1 cellular context compared by ENCODE assay signal in genomic region chr4:147768113-147768512, GRCh38.
A peak's percentile ranks its signal among the peaks of the same experiment; 100 is the strongest.
TF ChIP-seq lines count a peak whose summit lies in the region.

No MANE protein-coding gene starts in this region.

TF ChIP-seq in HEK293, 187 proteins besides CTCF, POLR2A, EP300 and RAD21 (continued from another document):
- TF ChIP-seq TSHZ1 (tag by site-specific recombination; IDR thresholded peaks at IDR 0.05; ENCODE audit: borderline replicate concordance) (peak; percentile 96), ZNF791 (tag by site-specific recombination; IDR thresholded peaks at IDR 0.05) (no peak), SCRT2 (tag by site-specific recombination; IDR thresholded peaks at IDR 0.05) (0 out of 2 replicates have a peak, but pooled peaks have one; percentile 15), ZNF623 (tag by site-specific recombination; IDR thresholded peaks at IDR 0.05) (no peak), ZNF311 (tag by site-specific recombination; IDR thresholded peaks at IDR 0.05; ENCODE audit: borderline replicate concordance) (no peak), YY1 (tag by site-specific recombination; IDR thresholded peaks at IDR 0.05) (0 out of 2 replicates have a peak, but pooled peaks have one; percentile 17), ZNF701 (tag by site-specific recombination; IDR thresholded peaks at IDR 0.05) (no peak), KLF9 (tag by site-specific recombination; IDR thresholded peaks at IDR 0.05; ENCODE audit: low read depth) (0 out of 2 replicates have a peak, but pooled peaks have one; percentile 28), ZBTB1 (tag by site-specific recombination; IDR thresholded peaks at IDR 0.05) (peak; percentile 94), GLIS1 (tag by site-specific recombination; IDR thresholded peaks at IDR 0.05) (peak; percentile 57), SP7 (tag by site-specific recombination; IDR thresholded peaks at IDR 0.05) (peak; percentile 93), ZNF580 (tag by site-specific recombination; IDR thresholded peaks at IDR 0.05) (peak; percentile 90), REPIN1 (tag by site-specific recombination; IDR thresholded peaks at IDR 0.05; ENCODE audit: low read depth) (no peak), ZNF518A (tag by site-specific recombination; conservative IDR thresholded peaks at IDR 0.05; ENCODE audit: low read depth) (no peak; the same call in 1 of the 2 replicates), GLI4 (tag by site-specific recombination; IDR thresholded peaks at IDR 0.05) (no peak), ZNF692 (tag by site-specific recombination; IDR thresholded peaks at IDR 0.05) (peak; percentile 62), ZNF76 (tag by site-specific recombination; IDR thresholded peaks at IDR 0.05; ENCODE audit: borderline replicate concordance, low read depth) (no peak; the same call in 1 of the 2 replicates), MYNN (tag by site-specific recombination; IDR thresholded peaks at IDR 0.05; ENCODE audit: borderline replicate concordance) (no peak), ZNF2 (tag by site-specific recombination; IDR thresholded peaks at IDR 0.05) (no peak), ZNF23 (tag by site-specific recombination; IDR thresholded peaks at IDR 0.05; ENCODE audit: borderline replicate concordance) (no peak), ZNF707 (tag by site-specific recombination; IDR thresholded peaks at IDR 0.05) (no peak), PRDM1 (tag by site-specific recombination; IDR thresholded peaks at IDR 0.05) (0 out of 2 replicates have a peak, but pooled peaks have one; percentile 12), TCF7L2 (IDR thresholded peaks at IDR 0.05; ENCODE audit: borderline replicate concordance, low read depth, low read length) (0 out of 2 replicates have a peak, but pooled peaks have one; percentile 63), SCRT1 (tag by site-specific recombination; IDR thresholded peaks at IDR 0.05; ENCODE audit: borderline replicate concordance) (0 out of 2 replicates have a peak, but pooled peaks have one; percentile 53), BCL11B (tag by site-specific recombination; IDR thresholded peaks at IDR 0.05; ENCODE audit: low read depth) (peak; percentile 95), ZSCAN18 (tag by site-specific recombination; IDR thresholded peaks at IDR 0.05) (no peak), ZFP3 (tag by site-specific recombination; IDR thresholded peaks at IDR 0.05; ENCODE audit: low read depth) (no peak), ZNF747 (tag by site-specific recombination; IDR thresholded peaks at IDR 0.05) (no peak), KLF17 (tag by site-specific recombination; IDR thresholded peaks at IDR 0.05) (no peak), SETDB1 (IDR thresholded peaks at IDR 0.05; ENCODE audit: insufficient read length, low read length) (no peak), ZNF776 (tag by site-specific recombination; IDR thresholded peaks at IDR 0.05; ENCODE audit: borderline replicate concordance) (no peak), ZNF280C (tag by site-specific recombination; IDR thresholded peaks at IDR 0.05) (no peak), ZNF658 (tag by site-specific recombination; IDR thresholded peaks at IDR 0.05) (no peak), ZNF175 (tag by site-specific recombination; IDR thresholded peaks at IDR 0.05) (no peak), GLIS2 (tag by site-specific recombination; IDR thresholded peaks at IDR 0.05) (peak; percentile 36; the same call in 1 of the 2 replicates), ZNF677 (tag by site-specific recombination; IDR thresholded peaks at IDR 0.05) (no peak), ZNF704 (tag by site-specific recombination; IDR thresholded peaks at IDR 0.05) (no peak), ZNF324 (tag by site-specific recombination; IDR thresholded peaks at IDR 0.05) (peak; percentile 87), ZNF548 (tag by site-specific recombination; IDR thresholded peaks at IDR 0.05) (no peak), ZNF777 (tag by site-specific recombination; IDR thresholded peaks at IDR 0.05; ENCODE audit: borderline replicate concordance) (no peak), ZNF768 (tag by site-specific recombination; IDR thresholded peaks at IDR 0.05) (no peak), ZNF16 (tag by site-specific recombination; IDR thresholded peaks at IDR 0.05; ENCODE audit: low read depth) (no peak), ZFP69B (tag by site-specific recombination; IDR thresholded peaks at IDR 0.05) (0 out of 2 replicates have a peak, but pooled peaks have one; percentile 29), ZNF394 (tag by site-specific recombination; IDR thresholded peaks at IDR 0.05; ENCODE audit: borderline replicate concordance) (peak; percentile 57; the same call in 1 of the 2 replicates), EGR2 (tag by site-specific recombination; IDR thresholded peaks at IDR 0.05; ENCODE audit: low read depth) (no peak), ZNF184 (tag by site-specific recombination; IDR thresholded peaks at IDR 0.05) (peak; percentile 32; the same call in 1 of the 2 replicates), ZNF274 (IDR thresholded peaks at IDR 0.05; ENCODE audit: low read length) (no peak), ZNF274 (tag by site-specific recombination; IDR thresholded peaks at IDR 0.05; ENCODE audit: borderline replicate concordance) (no peak)
